14 cellular contexts compared by ENCODE assay signal in genomic region chr20:48618052-48618451, GRCh38.
DNase-seq lines count a peak whose midpoint lies in the region; ATAC-seq and TF ChIP-seq lines count a peak whose summit lies in the region.
"Had no signal": no experiment of that assay in that cellular context is flagged by ENCODE, and none has a peak within 500 bp of the region (broad histone marks: within the 10 kb centered on the region; RNA-seq: fewer than 3 reads in every experiment).

No MANE protein-coding gene starts in this region.

- H3K4me1 Mint-ChIP-seq in activated naive CD8-positive, alpha-beta T cell treated with anti-CD3 and anti-CD28 coated beads, Interleukin-2, amount 10 ng/mL, durations not matched to agents 7 days and 5 days, result peaks cover 3% of the 10 kb centered on the region
- H3K4me1 Mint-ChIP-seq in activated naive CD8-positive, alpha-beta T cell treated with anti-CD3 and anti-CD28 coated beads for 36 hours, result peaks cover 9% of the 10 kb centered on the region
- H3K4me1 Mint-ChIP-seq in chondrocyte (ENCODE audit: low read depth) (peaks cover 32% of the 10 kb centered on the region), neural progenitor cell (peaks cover 6% of the 10 kb centered on the region)

- H3K4me1 ChIP-seq in neural progenitor cell (no peaks in the 10 kb centered on the region), aorta (ENCODE audit: control insufficient read depth in 1 of 2, insufficient read depth in 2 of 2, low read length in 2 of 2) (no peaks in the 10 kb centered on the region)

- H3K27ac ChIP-seq in neural progenitor cell, result no peak overlapping the region
- H3K27ac ChIP-seq in aorta (ENCODE audit: low read depth in 1 of 2, low read length in 2 of 2), result no peak overlapping the region
- H3K27ac ChIP-seq: 22Rv1, GM23248 had no signal

- H3K4me3 Mint-ChIP-seq in activated naive CD8-positive, alpha-beta T cell treated with anti-CD3 and anti-CD28 coated beads, Interleukin-2, amount 10 ng/mL, durations not matched to agents 7 days and 5 days, result no peak overlapping the region
- no peak overlapping the region for H3K4me3 Mint-ChIP-seq in activated naive CD8-positive, alpha-beta T cell treated with anti-CD3 and anti-CD28 coated beads for 36 hours
- H3K4me3 Mint-ChIP-seq in chondrocyte (ENCODE audit: unreplicated experiment), result no peak overlapping the region
- H3K4me3 Mint-ChIP-seq in neural progenitor cell, result no peak overlapping the region
- H3K4me3 Mint-ChIP-seq: CD14-positive monocyte; CD8-positive, alpha-beta T cell had no signal

- 88 to 90% methylated on average over 13 of the region's 13 CpGs for WGBS in aorta, 2 donors

- H3K4me3 ChIP-seq in neural progenitor cell (no peak overlapping the region), aorta (ENCODE audit: low read length in 2 of 2) (no peak overlapping the region)
- H3K4me3 ChIP-seq: GM23248 had no signal

- ATAC-seq in activated naive CD8-positive, alpha-beta T cell treated with anti-CD3 and anti-CD28 coated beads, Interleukin-2, amount 10 ng/mL, durations not matched to agents 7 days and 5 days (ENCODE audit: low read depth), result no peak
- no peak for ATAC-seq in aorta (ENCODE audit: low FRiP score)
- ATAC-seq in HG03460 (IDR thresholded peaks at IDR 0.05; ENCODE audit: unreplicated experiment), result no peak
- ATAC-seq: CD8-positive, alpha-beta T cell; HCT116 had no signal

- peak; percentile 21 for DNase-seq in activated naive CD8-positive, alpha-beta T cell treated with anti-CD3 and anti-CD28 coated beads, Interleukin-2, amount 10 ng/mL, durations not matched to agents 7 days and 5 days
- no peak for DNase-seq in activated naive CD8-positive, alpha-beta T cell treated with anti-CD3 and anti-CD28 coated beads for 36 hours
- peak; percentile 80 for DNase-seq in chondrocyte (ENCODE audit: low spot score)
- DNase-seq in neural progenitor cell (ENCODE audit: low spot score), result no peak
- peak; percentile 40 to 55 for DNase-seq in aorta
- DNase-seq in NCI-H748 (lab: John Stamatoyannopoulos, UW; ENCODE audit: unreplicated experiment), result no peak
- DNase-seq: CD8-positive, alpha-beta T cell; COR-L47; DMS53; GM23248 had no signal

- H2AFZ ChIP-seq in neural progenitor cell (replicated peaks), result no peak overlapping the region
- H2AFZ ChIP-seq: GM23248 had no signal

- no peaks in the 10 kb centered on the region for H3K27me3 Mint-ChIP-seq in activated naive CD8-positive, alpha-beta T cell treated with anti-CD3 and anti-CD28 coated beads, Interleukin-2, amount 10 ng/mL, durations not matched to agents 7 days and 5 days
- no peaks in the 10 kb centered on the region for H3K27me3 Mint-ChIP-seq in activated naive CD8-positive, alpha-beta T cell treated with anti-CD3 and anti-CD28 coated beads for 36 hours
- H3K27me3 Mint-ChIP-seq in chondrocyte (ENCODE audit: low read depth), result peaks cover 5% of the 10 kb centered on the region
- peaks cover 17% of the 10 kb centered on the region for H3K27me3 Mint-ChIP-seq in neural progenitor cell (ENCODE audit: insufficient read depth, low read depth)

- H3K9me3 ChIP-seq in neural progenitor cell (ENCODE audit: low read depth), result no peaks in the 10 kb centered on the region
- no peaks in the 10 kb centered on the region for H3K9me3 ChIP-seq in aorta (ENCODE audit: control insufficient read depth, low read length)

- no peak overlapping the region for H3K4me2 ChIP-seq in neural progenitor cell

- no peaks in the 10 kb centered on the region for H3K9me3 Mint-ChIP-seq in activated naive CD8-positive, alpha-beta T cell treated with anti-CD3 and anti-CD28 coated beads, Interleukin-2, amount 10 ng/mL, durations not matched to agents 7 days and 5 days
- no peaks in the 10 kb centered on the region for H3K9me3 Mint-ChIP-seq in activated naive CD8-positive, alpha-beta T cell treated with anti-CD3 and anti-CD28 coated beads for 36 hours
- no peaks in the 10 kb centered on the region for H3K9me3 Mint-ChIP-seq in chondrocyte (ENCODE audit: low read depth)
- H3K9me3 Mint-ChIP-seq in neural progenitor cell, result no peaks in the 10 kb centered on the region
- H3K9me3 Mint-ChIP-seq: CD8-positive, alpha-beta T cell had no signal

- H3K36me3 Mint-ChIP-seq in activated naive CD8-positive, alpha-beta T cell treated with anti-CD3 and anti-CD28 coated beads, Interleukin-2, amount 10 ng/mL, durations not matched to agents 7 days and 5 days, result no peaks in the 10 kb centered on the region
- no peaks in the 10 kb centered on the region for H3K36me3 Mint-ChIP-seq in activated naive CD8-positive, alpha-beta T cell treated with anti-CD3 and anti-CD28 coated beads for 36 hours
- H3K36me3 Mint-ChIP-seq in chondrocyte (ENCODE audit: low read depth), result no peaks in the 10 kb centered on the region
- no peaks in the 10 kb centered on the region for H3K36me3 Mint-ChIP-seq in neural progenitor cell

- no peak for TF ChIP-seq CTCF in chondrocyte (IDR thresholded peaks at IDR 0.05)
- no peak for TF ChIP-seq CTCF in neural progenitor cell (IDR thresholded peaks at IDR 0.05)

- H3K36me3 ChIP-seq in neural progenitor cell (no peaks in the 10 kb centered on the region), aorta (ENCODE audit: control insufficient read depth in 1 of 2, insufficient read depth in 2 of 2, low read length in 1 of 2) (no peaks in the 10 kb centered on the region)

- H3K27ac Mint-ChIP-seq in activated naive CD8-positive, alpha-beta T cell treated with anti-CD3 and anti-CD28 coated beads, Interleukin-2, amount 10 ng/mL, durations not matched to agents 7 days and 5 days, result no peak overlapping the region
- H3K27ac Mint-ChIP-seq in activated naive CD8-positive, alpha-beta T cell treated with anti-CD3 and anti-CD28 coated beads for 36 hours, result no peak overlapping the region
- no peak overlapping the region for H3K27ac Mint-ChIP-seq in chondrocyte (ENCODE audit: unreplicated experiment)
- H3K27ac Mint-ChIP-seq in neural progenitor cell, result peak overlapping the region; percentile 46
- H3K27ac Mint-ChIP-seq: CD8-positive, alpha-beta T cell had no signal

- H4K20me1 ChIP-seq in neural progenitor cell (ENCODE audit: low read depth), result no peaks in the 10 kb centered on the region

- no peaks in the 10 kb centered on the region for H3K79me2 ChIP-seq in neural progenitor cell (ENCODE audit: low read depth)

- no peak overlapping the region for H3K9ac ChIP-seq in neural progenitor cell
- H3K9ac ChIP-seq: GM23248 had no signal

- intact Hi-C loops in aorta (cut with DNase I), result no loop called here

- no peaks in the 10 kb centered on the region for H3K27me3 ChIP-seq in neural progenitor cell
- H3K27me3 ChIP-seq in aorta (ENCODE audit: control insufficient read depth in 1 of 2, insufficient read depth in 2 of 2, low read length in 1 of 2), result no peaks in the 10 kb centered on the region

- POLR2A ChIA-PET in activated naive CD8-positive, alpha-beta T cell treated with anti-CD3 and anti-CD28 coated beads, Interleukin-2, amount 10 ng/mL, durations not matched to agents 7 days and 5 days (lab: Charles Lee), result no interaction called here

- H3F3A ChIP-seq in neural progenitor cell (ENCODE audit: low read depth), result no peaks in the 10 kb centered on the region

Comparison
In these comparisons a context has a peak if more than half of its experiments do, and no peak if none do; other contexts are left out.
1. DNase-seq: peak in activated naive CD8-positive, alpha-beta T cell treated with anti-CD3 and anti-CD28 coated beads, Interleukin-2, amount 10 ng/mL, durations not matched to agents 7 days and 5 days (single experiment), chondrocyte (single experiment) and aorta (2 of 2); none in activated naive CD8-positive, alpha-beta T cell treated with anti-CD3 and anti-CD28 coated beads for 36 hours (single experiment), neural progenitor cell (single experiment) and NCI-H748 (single experiment).